Comparison of ENCODE assay signal across 17 cellular contexts in genomic region chr2:123179526-123179925, GRCh38.
"Had no signal": no experiment of that assay in that cellular context is flagged by ENCODE, and none has a peak within 500 bp of the region (broad histone marks: within the 10 kb centered on the region; RNA-seq: fewer than 3 reads in every experiment).

No MANE protein-coding gene starts in this region.

- H3K4me3 Mint-ChIP-seq: activated CD4-positive, alpha-beta memory T cell treated with anti-CD3 and anti-CD28 coated beads, Interleukin-2, amount 10 ng/mL, durations not matched to agents 7 days and 5 days; activated CD4-positive, alpha-beta T cell treated with anti-CD3 and anti-CD28 coated beads for 36 hours; activated naive CD8-positive, alpha-beta T cell treated with anti-CD3 and anti-CD28 coated beads for 36 hours; stimulated activated effector memory CD8-positive, alpha-beta T cell treated with anti-CD3 and anti-CD28 coated beads, Interleukin-12 subunit alpha, Interleukin-12 subunit beta, amount 100 ng/mL, for 72 hours; T-helper 2 cell treated with Interferon-gamma antibody and Interleukin-4, amounts not matched to agents 5 μg/mL and 100 μg/mL, for 36 hours had no signal

- H3K36me3 Mint-ChIP-seq: activated naive CD8-positive, alpha-beta T cell treated with anti-CD3 and anti-CD28 coated beads for 36 hours; naive B cell; stimulated activated effector memory CD8-positive, alpha-beta T cell treated with anti-CD3 and anti-CD28 coated beads, Interleukin-12 subunit alpha, Interleukin-12 subunit beta, amount 100 ng/mL, for 72 hours had no signal

- H3K27me3 ChIP-seq: cardiac muscle cell, gastrocnemius medialis, tibial nerve had no signal

- ATAC-seq: activated CD4-positive, alpha-beta T cell treated with anti-CD3 and anti-CD28 coated beads for 36 hours; gastrocnemius medialis; left colon; right cardiac atrium; stimulated activated effector memory CD8-positive, alpha-beta T cell treated with anti-CD3 and anti-CD28 coated beads, Interleukin-12 subunit alpha, Interleukin-12 subunit beta, amount 100 ng/mL, for 72 hours had no signal

- DNase-seq: activated CD4-positive, alpha-beta memory T cell treated with anti-CD3 and anti-CD28 coated beads, Interleukin-2, amount 10 ng/mL, durations not matched to agents 7 days and 5 days; activated CD4-positive, alpha-beta T cell treated with anti-CD3 and anti-CD28 coated beads for 36 hours; activated gamma-delta T cell treated with Interleukin-2 at 50 U/mL for 16 hours; activated naive CD8-positive, alpha-beta T cell treated with anti-CD3 and anti-CD28 coated beads for 36 hours; activated T-cell treated with anti-CD3 and anti-CD28 coated beads, Interleukin-2, amount 50 U/mL, for 48 hours; gastrocnemius medialis; left colon; naive B cell; nucleus accumbens; right cardiac atrium; SW 1271 had no signal

- H3K4me3 ChIP-seq: cardiac muscle cell, gastrocnemius medialis, lung, tibial nerve had no signal

- H3K4me1 ChIP-seq: gastrocnemius medialis, tibial nerve had no signal

- H3K27ac ChIP-seq: cardiac muscle cell, gastrocnemius medialis, tibial nerve, VCaP had no signal

- H3K9me3 ChIP-seq: gastrocnemius medialis had no signal

- H3K27ac Mint-ChIP-seq: activated CD4-positive, alpha-beta memory T cell treated with anti-CD3 and anti-CD28 coated beads, Interleukin-2, amount 10 ng/mL, durations not matched to agents 7 days and 5 days; activated CD4-positive, alpha-beta T cell treated with anti-CD3 and anti-CD28 coated beads for 36 hours; activated naive CD8-positive, alpha-beta T cell treated with anti-CD3 and anti-CD28 coated beads for 36 hours; naive B cell; stimulated activated effector memory CD8-positive, alpha-beta T cell treated with anti-CD3 and anti-CD28 coated beads, Interleukin-12 subunit alpha, Interleukin-12 subunit beta, amount 100 ng/mL, for 72 hours; T-helper 2 cell treated with Interferon-gamma antibody and Interleukin-4, amounts not matched to agents 5 μg/mL and 100 μg/mL, for 36 hours had no signal

- H3K36me3 ChIP-seq: cardiac muscle cell, gastrocnemius medialis, tibial nerve had no signal

- H3K27me3 Mint-ChIP-seq: activated CD4-positive, alpha-beta memory T cell treated with anti-CD3 and anti-CD28 coated beads, Interleukin-2, amount 10 ng/mL, durations not matched to agents 7 days and 5 days; activated CD4-positive, alpha-beta T cell treated with anti-CD3 and anti-CD28 coated beads for 36 hours; activated naive CD8-positive, alpha-beta T cell treated with anti-CD3 and anti-CD28 coated beads for 36 hours; naive B cell had no signal

- H3K4me1 Mint-ChIP-seq: activated CD4-positive, alpha-beta memory T cell treated with anti-CD3 and anti-CD28 coated beads, Interleukin-2, amount 10 ng/mL, durations not matched to agents 7 days and 5 days; activated CD4-positive, alpha-beta T cell treated with anti-CD3 and anti-CD28 coated beads for 36 hours; activated naive CD8-positive, alpha-beta T cell treated with anti-CD3 and anti-CD28 coated beads for 36 hours; naive B cell; stimulated activated effector memory CD8-positive, alpha-beta T cell treated with anti-CD3 and anti-CD28 coated beads, Interleukin-12 subunit alpha, Interleukin-12 subunit beta, amount 100 ng/mL, for 72 hours had no signal
